Comparison of ENCODE assay signal across 18 cellular contexts in genomic region chr12:115934046-115934445, GRCh38.
DNase-seq lines count a peak whose midpoint lies in the region; ATAC-seq and TF ChIP-seq lines count a peak whose summit lies in the region.
"Had no signal": no experiment of that assay in that cellular context is flagged by ENCODE, and none has a peak within 500 bp of the region (broad histone marks: within the 10 kb centered on the region; RNA-seq: fewer than 3 reads in every experiment).

No MANE protein-coding gene starts in this region.

- WGBS in heart right ventricle, 2 donors, result 51 to 53% methylated on average over 3 of the region's 3 CpGs
- 77% methylated on average over 2 of the region's 3 CpGs; no CpG with 5 or more reads in 1 of the 2 donors for WGBS in gastroesophageal sphincter (ENCODE audit: low coverage in 1 of 2), 2 donors
- WGBS in psoas muscle, 3 donors, result 47 to 55% (median 51%) methylated on average over 3 of the region's 3 CpGs
- WGBS in aorta, 2 donors, result 66 to 75% methylated on average over 3 of the region's 3 CpGs

- no peak overlapping the region for H3K4me3 ChIP-seq in right atrium auricular region
- no peak overlapping the region for H3K4me3 ChIP-seq in heart right ventricle
- H3K4me3 ChIP-seq in gastroesophageal sphincter, result no peak overlapping the region
- H3K4me3 ChIP-seq in psoas muscle, result no peak overlapping the region
- H3K4me3 ChIP-seq in aorta (ENCODE audit: low read length in 2 of 2), result no peak overlapping the region
- H3K4me3 ChIP-seq: BLaER1 had no signal

- H3K27ac ChIP-seq in right atrium auricular region (no peak overlapping the region), heart right ventricle (no peak overlapping the region), gastroesophageal sphincter (no peak overlapping the region), psoas muscle (no peak overlapping the region), aorta (ENCODE audit: low read depth in 1 of 2, low read length in 2 of 2) (no peak overlapping the region)
- H3K27ac ChIP-seq: BLaER1 had no signal

- TF ChIP-seq POLR2A in gastroesophageal sphincter (IDR thresholded peaks at IDR 0.05), result no peak

- H3K36me3 ChIP-seq in right atrium auricular region (no peaks in the 10 kb centered on the region), heart right ventricle (no peaks in the 10 kb centered on the region), gastroesophageal sphincter (no peaks in the 10 kb centered on the region), psoas muscle (ENCODE audit: insufficient read depth in 1 of 2, low read depth in 1 of 2) (no peaks in the 10 kb centered on the region), aorta (ENCODE audit: control insufficient read depth in 1 of 2, insufficient read depth in 2 of 2, low read length in 1 of 2) (no peaks in the 10 kb centered on the region)
- H3K36me3 ChIP-seq: BLaER1 had no signal

- ATAC-seq in heart right ventricle (no peak), gastroesophageal sphincter (peak; percentile 73), psoas muscle (peak in 2 of 4 donors; percentile 52 to 60), aorta (ENCODE audit: low FRiP score) (peak; percentile 75), GM18868 (IDR thresholded peaks at IDR 0.05; ENCODE audit: unreplicated experiment) (no peak), GM19395 (IDR thresholded peaks at IDR 0.05; ENCODE audit: unreplicated experiment) (no peak), HG03521 (IDR thresholded peaks at IDR 0.05; ENCODE audit: unreplicated experiment) (no peak)
- ATAC-seq: HepG2 had no signal

- TF ChIP-seq CTCF in right atrium auricular region (IDR thresholded peaks at IDR 0.05) (no peak), heart right ventricle (IDR thresholded peaks at IDR 0.05) (no peak), gastroesophageal sphincter (IDR thresholded peaks at IDR 0.05) (no peak), psoas muscle (IDR thresholded peaks at IDR 0.05) (no peak)

- DNase-seq in right atrium auricular region (ENCODE audit: low spot score) (peak; percentile 59), heart right ventricle (no peak), psoas muscle (peak; percentile 50 to 79), aorta (no peak)
- DNase-seq: CD8-positive, alpha-beta memory T cell; KBM-7; NCI-H1417 treated with DMSO at 0.1 percent for 48 hours; NCI-H187 treated with DMSO at 0.1 percent for 48 hours; NCI-H2227 treated with DMSO at 0.1 percent for 48 hours; NCI-H510A treated with DMSO at 0.1 percent for 48 hours; NCI-H774; SHP77 treated with DMSO at 0.1 percent for 48 hours had no signal

- peaks cover 0 to 9% of the 10 kb centered on the region in 2 donors for H3K9me3 ChIP-seq in right atrium auricular region
- H3K9me3 ChIP-seq in heart right ventricle, result peaks cover 0 to 10% (median 7%) of the 10 kb centered on the region in 11 donors
- peaks cover 0 to 7% (median 0%) of the 10 kb centered on the region in 3 donors for H3K9me3 ChIP-seq in gastroesophageal sphincter
- H3K9me3 ChIP-seq in psoas muscle, result no peaks in the 10 kb centered on the region
- H3K9me3 ChIP-seq in aorta (ENCODE audit: control insufficient read depth, low read length), result no peaks in the 10 kb centered on the region

- no peaks in the 10 kb centered on the region for H3K4me1 ChIP-seq in right atrium auricular region
- no peaks in the 10 kb centered on the region for H3K4me1 ChIP-seq in heart right ventricle
- no peaks in the 10 kb centered on the region for H3K4me1 ChIP-seq in gastroesophageal sphincter
- no peaks in the 10 kb centered on the region for H3K4me1 ChIP-seq in psoas muscle
- H3K4me1 ChIP-seq in aorta (ENCODE audit: control insufficient read depth in 1 of 2, insufficient read depth in 2 of 2, low read length in 2 of 2), result no peaks in the 10 kb centered on the region
- H3K4me1 ChIP-seq: BLaER1 had no signal

- H3K27me3 ChIP-seq in right atrium auricular region (no peaks in the 10 kb centered on the region), heart right ventricle (peaks cover 0 to 6% (median 0%) of the 10 kb centered on the region in 7 donors), gastroesophageal sphincter (peaks cover 8% of the 10 kb centered on the region), psoas muscle (ENCODE audit: insufficient read depth in 3 of 3, low read length in 2 of 3) (no peaks in the 10 kb centered on the region), aorta (ENCODE audit: control insufficient read depth in 1 of 2, insufficient read depth in 2 of 2, low read length in 1 of 2) (no peaks in the 10 kb centered on the region)
- H3K27me3 ChIP-seq: BLaER1 had no signal

- intact Hi-C loops in heart right ventricle (cut with DNase I) (no loop called here), psoas muscle (cut with DNase I) (no loop called here), aorta (cut with DNase I) (no loop called here)

- no peak for TF ChIP-seq EP300 in gastroesophageal sphincter (IDR thresholded peaks at IDR 0.05)

Comparison
In these comparisons a context has a peak if more than half of its experiments do, and no peak if none do; other contexts are left out.
1. DNase-seq: peak in right atrium auricular region (single experiment) and psoas muscle (2 of 2); none in heart right ventricle (0 of 2) and aorta (0 of 2).
2. ATAC-seq: peak in gastroesophageal sphincter (single experiment) and aorta (single experiment); none in heart right ventricle (0 of 8), GM18868 (single experiment), GM19395 (single experiment) and HG03521 (single experiment).